Comparison of ENCODE assay signal across 8 cellular contexts in the genomic region with DNA sequence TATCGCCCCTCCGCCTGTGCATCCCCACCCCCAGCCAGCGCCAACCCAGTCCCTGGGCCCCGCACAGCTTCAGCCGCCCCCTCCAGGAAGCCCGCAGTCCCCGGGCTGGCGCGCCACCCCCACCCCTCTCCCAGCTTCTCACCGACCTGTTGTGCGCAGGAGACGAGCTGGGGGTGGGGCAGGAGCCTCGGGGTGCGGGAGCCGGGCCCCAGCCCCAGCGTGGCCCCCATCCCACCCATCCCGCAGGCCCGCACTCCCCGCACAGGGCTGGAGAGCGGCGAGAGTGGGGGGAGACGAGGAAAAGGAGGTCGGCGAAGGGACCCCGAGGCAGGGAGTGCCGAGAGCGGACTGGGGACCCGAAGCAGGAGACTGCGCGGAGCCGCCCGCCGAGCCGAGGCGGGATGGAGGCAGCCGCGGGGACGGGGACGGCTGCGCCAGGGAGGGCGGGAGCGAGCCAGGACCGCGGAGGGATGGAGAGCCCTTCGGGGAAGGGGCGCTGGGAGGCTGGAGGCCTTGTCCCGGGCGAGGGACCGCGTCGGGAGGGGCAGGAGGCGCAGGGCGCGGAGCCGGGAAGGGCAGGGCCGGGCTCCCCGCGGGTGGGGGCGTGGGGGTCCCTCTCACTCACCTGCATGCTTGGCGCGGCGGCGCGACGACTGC. TPM values are rescaled to one million over a fixed set of nuclear protein-coding genes. Genes with fewer than 3 reads are reported as not detected.
A peak's percentile ranks its signal among the peaks of the same experiment; 100 is the strongest.
DNase-seq lines count a peak whose midpoint lies in the region; ATAC-seq and TF ChIP-seq lines count a peak whose summit lies in the region.

No MANE protein-coding gene starts in this region.

- no peak overlapping the region for H3K27ac Mint-ChIP-seq in activated T-helper 1 cell treated with anti-CD3 and anti-CD28 coated beads, Interleukin-12 subunit alpha, Interleukin-12 subunit beta, Interleukin-2, Interleukin-4 antibody, amounts not matched to agents 30 ng/mL and 10 ng/mL and 1 ng/mL, durations not matched to agents 14 hours and 24 hours and 36 hours

- TF ChIP-seq POLR2A in sigmoid colon (IDR thresholded peaks at IDR 0.05) = no peak

- no peak for TF ChIP-seq CTCF in sigmoid colon (IDR thresholded peaks at IDR 0.05)

- WGBS in sigmoid colon, 2 donors = 1 to 2% methylated on average over 65 of the region's 65 CpGs

- no peaks in the 10 kb centered on the region for H3K9me3 ChIP-seq in sigmoid colon

- H3K27me3 ChIP-seq in sigmoid colon = peaks cover 23 to 91% (median 68%) of the 10 kb centered on the region in 3 donors

- ATAC-seq in left cardiac atrium (peak; percentile 29 to 55), GM21526 (IDR thresholded peaks at IDR 0.05; ENCODE audit: low FRiP score, unreplicated experiment) (no peak)

- peaks cover 11% of the 10 kb centered on the region for H3K4me1 Mint-ChIP-seq in activated T-helper 1 cell treated with anti-CD3 and anti-CD28 coated beads, Interleukin-12 subunit alpha, Interleukin-12 subunit beta, Interleukin-2, Interleukin-4 antibody, amounts not matched to agents 30 ng/mL and 10 ng/mL and 1 ng/mL, durations not matched to agents 14 hours and 24 hours and 36 hours (ENCODE audit: low read depth)

- peak; percentile 67 for DNase-seq in activated effector memory CD4-positive, alpha-beta T cell treated with anti-CD3 and anti-CD28 coated beads, Interleukin-2, amount 50 U/mL, for 16 hours
- no peak for DNase-seq in activated effector memory CD4-positive, alpha-beta T cell treated with Interleukin-2 at 50 U/mL for 16 hours
- no peak for DNase-seq in activated T-helper 1 cell treated with anti-CD3 and anti-CD28 coated beads, Interleukin-12 subunit alpha, Interleukin-12 subunit beta, Interleukin-2, Interleukin-4 antibody, amounts not matched to agents 30 ng/mL and 10 ng/mL and 1 ng/mL, durations not matched to agents 14 hours and 24 hours and 36 hours (ENCODE audit: low spot score)
- DNase-seq in left cardiac atrium = no peak
- peak; percentile 69 for DNase-seq in sigmoid colon
- DNase-seq in mesenteric fat pad (ENCODE audit: low spot score) = no peak
- DNase-seq in OCI-M1 (lab: John Stamatoyannopoulos, UW) = no peak

- TF ChIP-seq EP300 in sigmoid colon (IDR thresholded peaks at IDR 0.05) = no peak

- no peaks in the 10 kb centered on the region for H3K9me3 Mint-ChIP-seq in activated T-helper 1 cell treated with anti-CD3 and anti-CD28 coated beads, Interleukin-12 subunit alpha, Interleukin-12 subunit beta, Interleukin-2, Interleukin-4 antibody, amounts not matched to agents 30 ng/mL and 10 ng/mL and 1 ng/mL, durations not matched to agents 14 hours and 24 hours and 36 hours

- H3K36me3 ChIP-seq in sigmoid colon = no peaks in the 10 kb centered on the region

- peak overlapping the region; percentile 43 to 57 (median 52) for H3K4me3 ChIP-seq in sigmoid colon

- intact Hi-C loops in activated T-helper 1 cell treated with anti-CD3 and anti-CD28 coated beads, Interleukin-12 subunit alpha, Interleukin-12 subunit beta, Interleukin-2, Interleukin-4 antibody, amounts not matched to agents 30 ng/mL and 10 ng/mL and 1 ng/mL, durations not matched to agents 14 hours and 24 hours and 36 hours (cut with micrococcal nuclease) = no loop called here
- intact Hi-C loops in left cardiac atrium (cut with DNase I) (loop anchor here in 1 of 2 donors (10.0 kb wide), 1 partner anchor 85 kb away; no protein-coding TSS in a partner anchor), sigmoid colon (cut with DNase I) (no loop called here)

- peak overlapping the region; percentile 66 for H3K4me3 Mint-ChIP-seq in activated T-helper 1 cell treated with anti-CD3 and anti-CD28 coated beads, Interleukin-12 subunit alpha, Interleukin-12 subunit beta, Interleukin-2, Interleukin-4 antibody, amounts not matched to agents 30 ng/mL and 10 ng/mL and 1 ng/mL, durations not matched to agents 14 hours and 24 hours and 36 hours

- no peak overlapping the region for H3K27ac ChIP-seq in sigmoid colon

- H3K4me1 ChIP-seq in sigmoid colon = peaks cover 0 to 18% (median 15%) of the 10 kb centered on the region in 4 donors

- H3K27me3 Mint-ChIP-seq in activated T-helper 1 cell treated with anti-CD3 and anti-CD28 coated beads, Interleukin-12 subunit alpha, Interleukin-12 subunit beta, Interleukin-2, Interleukin-4 antibody, amounts not matched to agents 30 ng/mL and 10 ng/mL and 1 ng/mL, durations not matched to agents 14 hours and 24 hours and 36 hours (ENCODE audit: insufficient read depth) = peaks cover 62% of the 10 kb centered on the region

- H3K36me3 Mint-ChIP-seq in activated T-helper 1 cell treated with anti-CD3 and anti-CD28 coated beads, Interleukin-12 subunit alpha, Interleukin-12 subunit beta, Interleukin-2, Interleukin-4 antibody, amounts not matched to agents 30 ng/mL and 10 ng/mL and 1 ng/mL, durations not matched to agents 14 hours and 24 hours and 36 hours (ENCODE audit: low read depth) = no peaks in the 10 kb centered on the region

RNA-seq across cellular contexts. Expression of gene PIANP, which starts 0.5 kb away (rescaled TPM):
- total RNA-seq in activated T-helper 1 cell treated with anti-CD3 and anti-CD28 coated beads, Interleukin-12 subunit alpha, Interleukin-12 subunit beta, Interleukin-2, Interleukin-4 antibody, amounts not matched to agents 30 ng/mL and 10 ng/mL and 1 ng/mL, durations not matched to agents 14 hours and 24 hours and 36 hours = 0.07 and 0.08 TPM in 2 replicates
- total RNA-seq in left cardiac atrium (under 1 TPM; 0.18 to 0.42 TPM), sigmoid colon (under 1 TPM; 0.27 to 0.55 (median 0.43) TPM), mesenteric fat pad (0.16 TPM)
- 1 to 10 TPM in 2 of 3 donors, under 1 TPM in 1; 0.46 to 2.0 (median 1.2) TPM for polyA plus RNA-seq in sigmoid colon

RNA-seq across cellular contexts. Expression of gene ZNF384, which starts 10.9 kb away (rescaled TPM):
- 79.6 and 89.8 TPM in 2 replicates for total RNA-seq in activated T-helper 1 cell treated with anti-CD3 and anti-CD28 coated beads, Interleukin-12 subunit alpha, Interleukin-12 subunit beta, Interleukin-2, Interleukin-4 antibody, amounts not matched to agents 30 ng/mL and 10 ng/mL and 1 ng/mL, durations not matched to agents 14 hours and 24 hours and 36 hours
- total RNA-seq in left cardiac atrium (10 to 100 TPM; 28.3 to 31.2 TPM), sigmoid colon (10 to 100 TPM; 24.0 to 32.6 (median 28.7) TPM), mesenteric fat pad (39.3 TPM)
- polyA plus RNA-seq in sigmoid colon = 10 to 100 TPM; 22.7 to 40.3 (median 30.0) TPM

RNA-seq across cellular contexts. Expression of gene COPS7A, which starts 23.7 kb away (rescaled TPM):
- total RNA-seq in activated T-helper 1 cell treated with anti-CD3 and anti-CD28 coated beads, Interleukin-12 subunit alpha, Interleukin-12 subunit beta, Interleukin-2, Interleukin-4 antibody, amounts not matched to agents 30 ng/mL and 10 ng/mL and 1 ng/mL, durations not matched to agents 14 hours and 24 hours and 36 hours = 34.6 and 36.2 TPM in 2 replicates
- total RNA-seq in left cardiac atrium (10 to 100 TPM; 61.3 to 71.2 TPM), sigmoid colon (10 to 100 TPM; 51.3 to 69.3 (median 60.1) TPM), mesenteric fat pad (57.5 TPM)
- polyA plus RNA-seq in sigmoid colon = 10 to 100 TPM; 48.6 to 52.5 (median 52.3) TPM

RNA-seq across cellular contexts. Expression of gene ING4, which starts 37.2 kb away (rescaled TPM):
- 14.6 and 15.0 TPM in 2 replicates for total RNA-seq in activated T-helper 1 cell treated with anti-CD3 and anti-CD28 coated beads, Interleukin-12 subunit alpha, Interleukin-12 subunit beta, Interleukin-2, Interleukin-4 antibody, amounts not matched to agents 30 ng/mL and 10 ng/mL and 1 ng/mL, durations not matched to agents 14 hours and 24 hours and 36 hours
- total RNA-seq in left cardiac atrium (10 to 100 TPM; 16.8 to 28.5 TPM), sigmoid colon (10 to 100 TPM; 52.8 to 85.9 (median 63.4) TPM), mesenteric fat pad (16.7 TPM)
- polyA plus RNA-seq in sigmoid colon = 10 to 100 TPM; 37.8 to 59.5 (median 42.5) TPM

RNA-seq across cellular contexts. Expression of gene MLF2, which starts 52.8 kb away (rescaled TPM):
- total RNA-seq in activated T-helper 1 cell treated with anti-CD3 and anti-CD28 coated beads, Interleukin-12 subunit alpha, Interleukin-12 subunit beta, Interleukin-2, Interleukin-4 antibody, amounts not matched to agents 30 ng/mL and 10 ng/mL and 1 ng/mL, durations not matched to agents 14 hours and 24 hours and 36 hours = 159 and 161 TPM in 2 replicates
- 100 to 1,000 TPM; 118 to 149 TPM for total RNA-seq in left cardiac atrium
- total RNA-seq in sigmoid colon = 100 to 1,000 TPM; 148 to 163 (median 159) TPM
- 100 to 1,000 TPM; 157 to 220 (median 178) TPM for polyA plus RNA-seq in sigmoid colon
- total RNA-seq in mesenteric fat pad = 145 TPM

Comparison
In these comparisons a context has a peak if more than half of its experiments do, and no peak if none do; other contexts are left out.
1. DNase-seq: peak in activated effector memory CD4-positive, alpha-beta T cell treated with anti-CD3 and anti-CD28 coated beads, Interleukin-2, amount 50 U/mL, for 16 hours (single experiment) and sigmoid colon (single experiment); none in activated effector memory CD4-positive, alpha-beta T cell treated with Interleukin-2 at 50 U/mL for 16 hours (single experiment), activated T-helper 1 cell treated with anti-CD3 and anti-CD28 coated beads, Interleukin-12 subunit alpha, Interleukin-12 subunit beta, Interleukin-2, Interleukin-4 antibody, amounts not matched to agents 30 ng/mL and 10 ng/mL and 1 ng/mL, durations not matched to agents 14 hours and 24 hours and 36 hours (single experiment), left cardiac atrium (single experiment), mesenteric fat pad (single experiment) and OCI-M1 (single experiment).